In the genomic region with DNA sequence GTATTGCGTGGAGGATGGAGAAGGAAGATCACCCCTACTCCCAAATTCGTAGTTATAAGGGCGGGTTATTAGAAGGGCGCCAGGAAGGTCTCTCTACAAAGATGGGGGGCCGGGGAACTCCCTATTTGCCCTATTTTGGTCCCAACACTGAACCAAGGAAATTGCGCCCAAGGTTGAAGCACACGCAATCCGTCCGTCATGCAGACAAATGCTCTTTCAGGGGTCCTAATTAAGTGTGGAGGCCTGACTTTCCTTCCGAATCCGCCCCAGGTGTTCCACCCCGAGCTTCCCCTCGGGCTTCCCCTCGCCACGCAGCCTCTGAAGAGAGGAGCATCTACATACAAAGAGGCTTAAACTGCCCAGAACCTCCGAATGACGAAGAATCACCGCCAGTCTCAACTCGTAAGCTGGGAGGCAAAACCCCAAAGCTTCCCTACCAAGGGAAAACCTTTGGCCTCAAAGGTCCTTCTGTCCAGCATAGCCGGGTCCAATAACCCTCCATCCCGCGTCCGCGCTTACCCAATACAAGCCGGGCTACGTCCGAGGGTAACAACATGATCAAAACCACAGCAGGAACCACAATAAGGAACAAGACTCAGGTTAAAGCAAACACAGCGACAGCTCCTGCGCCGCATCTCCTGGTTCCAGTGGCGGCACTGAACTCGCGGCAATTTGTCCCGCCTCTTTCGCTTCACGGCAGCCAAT, we compare ENCODE assay signal across 8 cellular contexts. TPM values are rescaled to one million over a fixed set of nuclear protein-coding genes. Genes with fewer than 3 reads are reported as not detected.
DNase-seq lines count a peak whose midpoint lies in the region; ATAC-seq and TF ChIP-seq lines count a peak whose summit lies in the region.

NPAT (minus strand) TSS at position 658 of the 705 bp plus-strand sequence; CDS start at position 556, 102 bp downstream.

- CTCF ChIA-PET in activated CD8-positive, alpha-beta memory T cell treated with anti-CD3 and anti-CD28 coated beads, Interleukin-2, amount 10 ng/mL, durations not matched to agents 7 days and 5 days (lab: Charles Lee) = interaction anchor here (0.8 to 3.7 kb wide), 9 partner anchors 12 to 426 kb away, joined by 3 to 26 read pairs (median 4); partner anchors contain the start of gene CUL5

- H3K36me3 ChIP-seq in adrenal gland (replicated peaks in 1 of 2) (no peaks in the 10 kb centered on the region), kidney epithelial cell (ENCODE audit: control insufficient read depth, insufficient read depth, low read length) (no peaks in the 10 kb centered on the region)

- H3K27me3 ChIP-seq in adrenal gland = no peaks in the 10 kb centered on the region
- no peaks in the 10 kb centered on the region for H3K27me3 ChIP-seq in kidney epithelial cell (ENCODE audit: control insufficient read depth, insufficient read depth, low read length)

- DNase-seq in activated CD8-positive, alpha-beta memory T cell treated with anti-CD3 and anti-CD28 coated beads, Interleukin-2, amount 10 ng/mL, durations not matched to agents 7 days and 5 days = no peak
- DNase-seq in activated CD8-positive, alpha-beta memory T cell treated with anti-CD3 and anti-CD28 coated beads, Interleukin-2, amount 50 U/mL, for 48 hours = no peak
- DNase-seq in adrenal gland (no peak), kidney epithelial cell (ENCODE audit: low read depth) (no peak), GM13976 (ENCODE audit: low spot score) (no peak), T1000 (lab: John Stamatoyannopoulos, UW) (no peak)
- DNase-seq in stimulated activated naive CD4-positive, alpha-beta T cell treated with Interleukin-2 at 50 U/mL for 16 hours (lab: John Stamatoyannopoulos, UW) = peak; percentile 44

- no peaks in the 10 kb centered on the region for H3K9me3 Mint-ChIP-seq in activated CD8-positive, alpha-beta memory T cell treated with anti-CD3 and anti-CD28 coated beads, Interleukin-2, amount 10 ng/mL, durations not matched to agents 7 days and 5 days (ENCODE audit: low read depth)
- no peaks in the 10 kb centered on the region for H3K9me3 Mint-ChIP-seq in IgD-negative memory B cell

- peaks cover 43% of the 10 kb centered on the region for H3K4me1 Mint-ChIP-seq in activated CD8-positive, alpha-beta memory T cell treated with anti-CD3 and anti-CD28 coated beads, Interleukin-2, amount 10 ng/mL, durations not matched to agents 7 days and 5 days
- peaks cover 34 to 52% (median 50%) of the 10 kb centered on the region in 3 donors for H3K4me1 Mint-ChIP-seq in IgD-negative memory B cell

- no peak for ATAC-seq in activated CD8-positive, alpha-beta memory T cell treated with anti-CD3 and anti-CD28 coated beads, Interleukin-2, amount 10 ng/mL, durations not matched to agents 7 days and 5 days

- peaks cover 39% of the 10 kb centered on the region for H3K36me3 Mint-ChIP-seq in activated CD8-positive, alpha-beta memory T cell treated with anti-CD3 and anti-CD28 coated beads, Interleukin-2, amount 10 ng/mL, durations not matched to agents 7 days and 5 days
- peaks cover 2% of the 10 kb centered on the region for H3K36me3 Mint-ChIP-seq in IgD-negative memory B cell

- no peaks in the 10 kb centered on the region for H3K9me3 ChIP-seq in adrenal gland (replicated peaks in 1 of 3)

- peak within 1 kb of the TSS; percentile 3 to 81 (median 72) for H3K4me3 ChIP-seq in adrenal gland
- peak within 1 kb of the TSS; percentile 69 for H3K4me3 ChIP-seq in kidney epithelial cell (ENCODE audit: low read depth, low read length)

- TF ChIP-seq CTCF in adrenal gland (IDR thresholded peaks at IDR 0.05) (no peak), kidney epithelial cell (IDR thresholded peaks at IDR 0.05; ENCODE audit: insufficient read depth, low read length, poor library complexity, severe bottlenecking) (no peak), GM13976 (IDR thresholded peaks at IDR 0.05; ENCODE audit: borderline replicate concordance, control extremely low read depth, extremely low read depth, insufficient read depth, missing control alignments) (no peak)

- in situ Hi-C loops in GM13976 (cut with MboI; ENCODE audit: low sequenced_read_pairs, unreplicated experiment) = no loop called here

- TF ChIP-seq POLR2A in adrenal gland (IDR thresholded peaks at IDR 0.05) = peak; percentile 93 to 98

- peaks cover 13 to 44% of the 10 kb centered on the region in 2 donors for H3K4me1 ChIP-seq in adrenal gland (replicated peaks in 1 of 2)

- intact Hi-C loops in adrenal gland (cut with DNase I) = no loop called here

- no peak within 1 kb of the TSS for H3K27ac Mint-ChIP-seq in activated CD8-positive, alpha-beta memory T cell treated with anti-CD3 and anti-CD28 coated beads, Interleukin-2, amount 10 ng/mL, durations not matched to agents 7 days and 5 days
- no peak within 1 kb of the TSS for H3K27ac Mint-ChIP-seq in IgD-negative memory B cell

- no peaks in the 10 kb centered on the region for H3K27me3 Mint-ChIP-seq in activated CD8-positive, alpha-beta memory T cell treated with anti-CD3 and anti-CD28 coated beads, Interleukin-2, amount 10 ng/mL, durations not matched to agents 7 days and 5 days
- H3K27me3 Mint-ChIP-seq in IgD-negative memory B cell = no peaks in the 10 kb centered on the region

- H3K27ac ChIP-seq in adrenal gland = peak within 1 kb of the TSS; percentile 88 to 97 (median 95)

- no peak within 1 kb of the TSS for H3K4me3 Mint-ChIP-seq in activated CD8-positive, alpha-beta memory T cell treated with anti-CD3 and anti-CD28 coated beads, Interleukin-2, amount 10 ng/mL, durations not matched to agents 7 days and 5 days
- no peak within 1 kb of the TSS for H3K4me3 Mint-ChIP-seq in IgD-negative memory B cell

- 0 to 1% (median 0%) methylated on average over 15 to 36 of the region's 36 CpGs for WGBS in adrenal gland, 4 donors

RNA-seq across cellular contexts. Expression of gene NPAT, which starts in this region (rescaled TPM):
- total RNA-seq in activated CD8-positive, alpha-beta memory T cell treated with anti-CD3 and anti-CD28 coated beads, Interleukin-2, amount 10 ng/mL, durations not matched to agents 7 days and 5 days = 10 to 100 TPM; 30.2 to 38.7 TPM
- polyA plus RNA-seq in IgD-negative memory B cell (23.9 TPM), adrenal gland (10 to 100 TPM in 1 of 3 donors, 1 to 10 TPM in 2; 2.2 to 14.3 (median 2.7) TPM)
- total RNA-seq in adrenal gland (10 to 100 TPM in 7 of 8 donors, 1 to 10 TPM in 1; 9.2 to 32.7 (median 14.2) TPM), kidney epithelial cell (10.3 and 14.1 TPM in 2 replicates)
